In the genomic region with DNA sequence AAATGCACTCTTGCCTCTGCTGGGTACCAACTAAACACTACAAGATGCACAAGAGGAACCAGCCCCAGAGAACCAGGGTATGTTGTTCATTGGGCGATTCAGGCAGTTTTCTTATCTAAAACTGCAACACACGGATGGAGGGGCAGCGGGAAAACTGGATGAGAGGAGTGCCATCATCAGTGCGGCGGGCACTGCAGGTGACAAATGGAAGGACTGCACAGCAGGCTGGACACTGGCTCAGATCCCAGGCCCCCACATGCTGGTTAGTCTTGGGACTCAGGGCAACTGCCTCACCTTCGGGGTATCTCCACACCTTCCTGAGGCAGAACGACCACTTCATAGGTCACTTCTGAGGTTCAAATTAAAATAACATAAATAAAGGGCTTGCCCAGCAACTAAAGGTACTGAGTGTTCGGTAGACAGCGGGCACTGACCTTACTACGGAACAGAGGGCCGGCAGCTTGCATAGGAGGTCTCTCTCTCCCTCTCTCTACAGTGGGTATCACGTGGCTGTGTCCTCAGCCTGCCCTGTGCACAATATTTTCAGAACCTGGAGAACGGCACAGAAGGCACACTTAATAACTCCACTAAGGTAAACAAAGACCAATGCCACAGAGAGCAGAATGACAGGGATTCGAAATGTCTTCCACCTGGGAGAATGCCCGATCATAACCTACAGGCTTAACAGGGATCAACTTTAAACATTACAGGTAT, we compare ENCODE assay signal across 1 cellular context.
TF ChIP-seq lines count a peak whose summit lies in the region.

No MANE protein-coding gene starts in this region.

TF ChIP-seq in SK-N-SH treated with all-trans-retinoic acid at 6 μM for 48 hours, 23 proteins besides CTCF, POLR2A, EP300 and RAD21 (continued from another document):
- TF ChIP-seq, protein P1, sequence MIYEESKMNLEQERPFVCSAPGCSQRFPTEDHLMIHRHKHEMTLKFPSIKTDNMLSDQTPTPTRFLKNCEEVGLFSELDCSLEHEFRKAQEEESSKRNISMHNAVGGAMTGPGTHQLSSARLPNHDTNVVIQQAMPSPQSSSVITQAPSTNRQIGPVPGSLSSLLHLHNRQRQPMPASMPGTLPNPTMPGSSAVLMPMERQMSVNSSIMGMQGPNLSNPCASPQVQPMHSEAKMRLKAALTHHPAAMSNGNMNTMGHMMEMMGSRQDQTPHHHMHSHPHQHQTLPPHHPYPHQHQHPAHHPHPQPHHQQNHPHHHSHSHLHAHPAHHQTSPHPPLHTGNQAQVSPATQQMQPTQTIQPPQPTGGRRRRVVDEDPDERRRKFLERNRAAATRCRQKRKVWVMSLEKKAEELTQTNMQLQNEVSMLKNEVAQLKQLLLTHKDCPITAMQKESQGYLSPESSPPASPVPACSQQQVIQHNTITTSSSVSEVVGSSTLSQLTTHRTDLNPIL (CRISPR knock-in tag; IDR thresholded peaks at IDR 0.05; ENCODE audit: low read depth) = no peak
- TF ChIP-seq ISL1 (CRISPR knock-in tag; IDR thresholded peaks at IDR 0.05) (no peak), RARB (CRISPR knock-in tag; IDR thresholded peaks at IDR 0.05) (no peak), OSR1 (CRISPR knock-in tag; IDR thresholded peaks at IDR 0.05) (no peak), PPARA (CRISPR knock-in tag; IDR thresholded peaks at IDR 0.05; ENCODE audit: borderline replicate concordance) (no peak)
